Comparison of ENCODE assay signal across 9 cellular contexts in genomic region chr12:121955258-121956040, GRCh38. TPM values are rescaled to one million over a fixed set of nuclear protein-coding genes. Genes with fewer than 3 reads are reported as not detected.
A peak's percentile ranks its signal among the peaks of the same experiment; 100 is the strongest.
DNase-seq lines count a peak whose midpoint lies in the region; ATAC-seq and TF ChIP-seq lines count a peak whose summit lies in the region.
"Had no signal": no experiment of that assay in that cellular context is flagged by ENCODE, and none has a peak within 500 bp of the region (broad histone marks: within the 10 kb centered on the region; RNA-seq: fewer than 3 reads in every experiment).

No MANE protein-coding gene starts in this region.

- CTCF ChIA-PET in OCI-LY7 (lab: Charles Lee; ENCODE audit: unreplicated experiment), result no interaction called here

- H3K4me2 ChIP-seq in OCI-LY7 (ENCODE audit: low read length) (peak overlapping the region; percentile 27; the same call in 1 of the 2 replicates), fibroblast of lung (ENCODE audit: extremely low read depth, insufficient read depth, low read length) (no peak overlapping the region)

- DNase-seq in GM12865 (ENCODE audit: low read depth) (peak; percentile 18), OCI-LY7 (ENCODE audit: low spot score) (peak; percentile 59), fibroblast of lung (ENCODE audit: low read depth in 2 of 2) (peak in 1 of 2 donors; percentile 52), renal cortical epithelial cell (ENCODE audit: low read depth) (peak; percentile 52), MG63 (no peak), vagina (ENCODE audit: extremely low spot score in 2 of 2) (no peak)
- no peak for DNase-seq in activated T-cell treated with anti-CD3 and anti-CD28 coated beads, Interleukin-2, amount 50 U/mL, for 24 hours
- DNase-seq: NCI-H1436 treated with DMSO at 0.1 percent for 48 hours had no signal

- H2AFZ ChIP-seq in OCI-LY7 (ENCODE audit: low read length) (peak overlapping the region; percentile 21; the same call in 1 of the 2 replicates), fibroblast of lung (ENCODE audit: low read length) (no peak overlapping the region)

- H3K27me3 Mint-ChIP-seq in activated T-cell treated with anti-CD3 and anti-CD28 coated beads, Interleukin-2, amount 50 U/mL, for 24 hours, result no peaks in the 10 kb centered on the region

- no TSS peak for BruUV-seq in OCI-LY7 (replicated peaks; lab: Mats Ljungman, UMichigan)

- no peaks in the 10 kb centered on the region for H3K9me2 ChIP-seq in OCI-LY7 (ENCODE audit: insufficient read depth, low read length)

- no peaks in the 10 kb centered on the region for H3K4me1 Mint-ChIP-seq in activated T-cell treated with anti-CD3 and anti-CD28 coated beads, Interleukin-2, amount 50 U/mL, for 24 hours (ENCODE audit: low read depth)

- H3K36me3 Mint-ChIP-seq in activated T-cell treated with anti-CD3 and anti-CD28 coated beads, Interleukin-2, amount 50 U/mL, for 24 hours (ENCODE audit: low read depth), result no peaks in the 10 kb centered on the region

- no peaks in the 10 kb centered on the region for H3K9me3 Mint-ChIP-seq in activated T-cell treated with anti-CD3 and anti-CD28 coated beads, Interleukin-2, amount 50 U/mL, for 24 hours

- H4K20me1 ChIP-seq in OCI-LY7 (ENCODE audit: insufficient read depth, low read length), result no peaks in the 10 kb centered on the region
- H4K20me1 ChIP-seq in fibroblast of lung (ENCODE audit: control insufficient read depth, extremely low read depth, insufficient read depth, low read length), result no peaks in the 10 kb centered on the region

- H3K9me3 ChIP-seq in OCI-LY7 (ENCODE audit: low read length), result peaks cover 14% of the 10 kb centered on the region
- no peaks in the 10 kb centered on the region for H3K9me3 ChIP-seq in fibroblast of lung (ENCODE audit: control insufficient read depth, insufficient read depth, low read depth, low read length)
- H3K9me3 ChIP-seq in MG63, result no peaks in the 10 kb centered on the region
- H3K9me3 ChIP-seq in vagina, result no peaks in the 10 kb centered on the region

- no peak for TF ChIP-seq POLR2A in vagina (IDR thresholded peaks at IDR 0.05)

- H3K9ac ChIP-seq in fibroblast of lung (ENCODE audit: insufficient read depth, low read length), result no peak overlapping the region

- ATAC-seq in GM21360 (IDR thresholded peaks at IDR 0.05; ENCODE audit: unreplicated experiment), result no peak

- intact Hi-C loops in OCI-LY7 (cut with micrococcal nuclease; ENCODE audit: unreplicated experiment) (no loop called here), vagina (cut with DNase I) (no loop called here)

- no peak overlapping the region for H3K27ac ChIP-seq in OCI-LY7 (ENCODE audit: low read depth, low read length, poor library complexity, severe bottlenecking)
- H3K27ac ChIP-seq in fibroblast of lung (ENCODE audit: insufficient read depth, low read length), result no peak overlapping the region
- H3K27ac ChIP-seq in vagina, result no peak overlapping the region

- no peak overlapping the region for H3K4me3 Mint-ChIP-seq in activated T-cell treated with anti-CD3 and anti-CD28 coated beads, Interleukin-2, amount 50 U/mL, for 24 hours

- TF ChIP-seq CTCF in GM12865 (IDR thresholded peaks at IDR 0.05; ENCODE audit: insufficient read depth, low read depth, low read length, missing control alignments) (peak; percentile 30), OCI-LY7 (conservative IDR thresholded peaks at IDR 0.05; ENCODE audit: low read length) (peak; percentile 80), fibroblast of lung (conservative IDR thresholded peaks at IDR 0.05 in 1 of 2, IDR thresholded peaks at IDR 0.05 in 1 of 2; ENCODE audit: low read depth in 1 of 2, low read length in 2 of 2) (peak; percentile 57 to 65), vagina (IDR thresholded peaks at IDR 0.05) (no peak)

- no peak overlapping the region for H3K27ac Mint-ChIP-seq in activated T-cell treated with anti-CD3 and anti-CD28 coated beads, Interleukin-2, amount 50 U/mL, for 24 hours

- H3K4me1 ChIP-seq in OCI-LY7 (ENCODE audit: insufficient read depth, low read length, poor library complexity, severe bottlenecking), result peaks cover 11% of the 10 kb centered on the region
- H3K4me1 ChIP-seq in fibroblast of lung (ENCODE audit: control insufficient read depth, extremely low read depth, insufficient read depth, low read length), result no peaks in the 10 kb centered on the region
- no peaks in the 10 kb centered on the region for H3K4me1 ChIP-seq in vagina

- POLR2A ChIA-PET in OCI-LY7 (lab: Charles Lee), result no interaction called here

- peaks cover 11% of the 10 kb centered on the region for H3K36me3 ChIP-seq in OCI-LY7 (ENCODE audit: insufficient read depth, low read length)
- no peaks in the 10 kb centered on the region for H3K36me3 ChIP-seq in fibroblast of lung (ENCODE audit: control insufficient read depth, insufficient read depth, low read length)
- no peaks in the 10 kb centered on the region for H3K36me3 ChIP-seq in MG63
- H3K36me3 ChIP-seq in vagina, result no peaks in the 10 kb centered on the region

- H3K79me2 ChIP-seq in OCI-LY7 (ENCODE audit: insufficient read depth, low read depth, low read length) (no peaks in the 10 kb centered on the region), fibroblast of lung (ENCODE audit: control insufficient read depth, insufficient read depth, low read length) (no peaks in the 10 kb centered on the region)

- H3K27me3 ChIP-seq in fibroblast of lung (ENCODE audit: control insufficient read depth, insufficient read depth, low read length), result no peaks in the 10 kb centered on the region
- H3K27me3 ChIP-seq in MG63, result no peaks in the 10 kb centered on the region
- no peaks in the 10 kb centered on the region for H3K27me3 ChIP-seq in vagina

- H3K4me3 ChIP-seq in GM12865 (ENCODE audit: low read depth, low read length), result no peak overlapping the region
- H3K4me3 ChIP-seq in OCI-LY7 (ENCODE audit: low read depth, low read length, poor library complexity, severe bottlenecking), result no peak overlapping the region
- H3K4me3 ChIP-seq in fibroblast of lung (replicated peaks in 1 of 4; ENCODE audit: control extremely low read depth in 1 of 4, insufficient read depth in 1 of 4, low read depth in 3 of 4, low read length in 4 of 4), result no peak overlapping the region
- H3K4me3 ChIP-seq in MG63, result no peak overlapping the region
- H3K4me3 ChIP-seq in vagina, result no peak overlapping the region

RNA-seq across cellular contexts. Expression of gene CFAP251, which starts 37.1 kb away (rescaled TPM):
- 4.1 and 6.6 TPM in 2 replicates for total RNA-seq in OCI-LY7 (2014; rRNA removed; shearing (Covaris generic))
- total RNA-seq in OCI-LY7 (2022) (4.7 and 4.8 TPM in 2 replicates), fibroblast of lung (3.9 and 7.9 TPM in 2 replicates), renal cortical epithelial cell (2.4 and 16.5 TPM in 2 replicates), vagina (8.8 TPM)
- polyA plus RNA-seq in fibroblast of lung, result 2.7 and 4.4 TPM in 2 replicates
- 2.3 and 4.3 TPM in 2 replicates for polyA plus RNA-seq in fibroblast of lung (2012)
- 5.5 and 13.2 TPM in 2 replicates for polyA minus RNA-seq in fibroblast of lung (ENCODE audit: low replicate concordance)
- 0.74 and 1.7 TPM in 2 replicates for total RNA-seq in MG63 (2014; rRNA removed; shearing (Covaris generic); ENCODE audit: low replicate concordance)

Comparison
In these comparisons a context has a peak if more than half of its experiments do, and no peak if none do; other contexts are left out.
1. DNase-seq: peak in GM12865 (single experiment), OCI-LY7 (single experiment) and renal cortical epithelial cell (single experiment); none in activated T-cell treated with anti-CD3 and anti-CD28 coated beads, Interleukin-2, amount 50 U/mL, for 24 hours (single experiment), MG63 (single experiment) and vagina (0 of 2).
2. CTCF ChIP-seq: peak in GM12865 (single experiment), OCI-LY7 (single experiment) and fibroblast of lung (2 of 2); none in vagina (0 of 3).